Comparison of ENCODE assay signal across 1 cellular context in genomic region chr11:1652778-1653540, GRCh38.
A peak's percentile ranks its signal among the peaks of the same experiment; 100 is the strongest.
TF ChIP-seq lines count a peak whose summit lies in the region.

No MANE protein-coding gene starts in this region.

TF ChIP-seq in H1, 55 proteins besides CTCF, POLR2A, EP300 and RAD21:
- TF ChIP-seq ATF3 (IDR thresholded peaks at IDR 0.05; ENCODE audit: insufficient read depth, low read depth, low read length) (no peak), BACH1 (IDR thresholded peaks at IDR 0.05; ENCODE audit: low read length) (peak; percentile 3; the same call in 1 of the 2 replicates), MAX (IDR thresholded peaks at IDR 0.05) (peak; percentile 20; the same call in 1 of the 2 replicates), KDM4A (IDR thresholded peaks at IDR 0.05; ENCODE audit: low read depth, low read length, severe bottlenecking) (peak; percentile 38), SP4 (IDR thresholded peaks at IDR 0.05; ENCODE audit: low read length) (no peak), GABPA (IDR thresholded peaks at IDR 0.05; ENCODE audit: borderline replicate concordance, insufficient read depth, low read length) (peak; percentile 74; the same call in 1 of the 2 replicates), SUZ12 (IDR thresholded peaks at IDR 0.05; ENCODE audit: low read length) (peak; percentile 43; the same call in 1 of the 2 replicates), SIN3A (conservative IDR thresholded peaks at IDR 0.05 in 1 of 2, IDR thresholded peaks at IDR 0.05 in 1 of 2; ENCODE audit: low read depth in 1 of 2, low read length in 2 of 2) (peak in 1 of 2 experiments; percentile 50; a peak in 1 of 4 replicates), ASH2L (IDR thresholded peaks at IDR 0.05; ENCODE audit: low read length) (peak; percentile 49)
